In genomic region chr7:30514177-30514576, GRCh38 we compare ENCODE assay signal across 27 cellular contexts.
"Had no signal": no experiment of that assay in that cellular context is flagged by ENCODE, and none has a peak within 500 bp of the region (broad histone marks: within the 10 kb centered on the region; RNA-seq: fewer than 3 reads in every experiment).

No MANE protein-coding gene starts in this region.

- H3K27me3 ChIP-seq: ascending aorta, breast epithelium, cardiac muscle cell, esophagus squamous epithelium, gastroesophageal sphincter, heart right ventricle had no signal

- H3K9me3 ChIP-seq: ascending aorta, breast epithelium, esophagus squamous epithelium, gastroesophageal sphincter, heart right ventricle had no signal

- ATAC-seq: activated CD8-positive, alpha-beta memory T cell treated with anti-CD3 and anti-CD28 coated beads, Interleukin-2, amount 10 ng/mL, durations not matched to agents 7 days and 5 days; activated CD8-positive, alpha-beta T cell treated with anti-CD3 and anti-CD28 coated beads, Interleukin-2, amount 10 ng/mL, durations not matched to agents 7 days and 5 days; effector memory CD8-positive, alpha-beta T cell; gastroesophageal sphincter; heart right ventricle; T-helper 17 cell had no signal

- H3K4me1 ChIP-seq: ascending aorta, gastroesophageal sphincter had no signal

- H3K36me3 ChIP-seq: ascending aorta, breast epithelium, cardiac muscle cell, esophagus squamous epithelium had no signal

- H3K4me3 ChIP-seq: ascending aorta, breast epithelium, cardiac muscle cell, coronary artery, esophagus squamous epithelium, gastroesophageal sphincter, heart right ventricle had no signal

- H3K27ac ChIP-seq: ascending aorta, cardiac muscle cell, coronary artery, esophagus squamous epithelium, gastroesophageal sphincter, heart right ventricle had no signal

- DNase-seq: activated CD4-positive, alpha-beta memory T cell treated with anti-CD3 and anti-CD28 coated beads for 36 hours; activated CD4-positive, alpha-beta T cell treated with anti-CD3 and anti-CD28 coated beads for 36 hours; activated CD4-positive, alpha-beta T cell treated with anti-CD3 and anti-CD28 coated beads, Interleukin-2, amount 10 ng/mL, durations not matched to agents 24 days and 14 days; activated CD4-positive, CD25-positive, alpha-beta regulatory T cell; activated CD4-positive, CD25-positive, alpha-beta regulatory T cell treated with anti-CD3 and anti-CD28 coated beads, Interleukin-2, amount 50 U/mL, for 72 hours; activated CD8-positive, alpha-beta memory T cell treated with anti-CD3 and anti-CD28 coated beads, Interleukin-2, amount 10 ng/mL, durations not matched to agents 7 days and 5 days; activated CD8-positive, alpha-beta memory T cell treated with anti-CD3 and anti-CD28 coated beads, Interleukin-2, amount 50 U/mL, for 4 hours; activated CD8-positive, alpha-beta T cell treated with anti-CD3 and anti-CD28 coated beads, Interleukin-2, amount 10 ng/mL, durations not matched to agents 7 days and 5 days; activated gamma-delta T cell; activated naive CD4-positive, alpha-beta T cell; activated naive CD4-positive, alpha-beta T cell treated with anti-CD3 and anti-CD28 coated beads, Interleukin-2, amount 10 ng/mL, durations not matched to agents 7 days and 5 days; activated naive CD8-positive, alpha-beta T cell treated with anti-CD3 and anti-CD28 coated beads, Interleukin-2, amount 10 ng/mL, durations not matched to agents 7 days and 5 days; activated T-cell treated with anti-CD3 and anti-CD28 coated beads, Interleukin-2, amount 50 U/mL, for 1 hour; activated T-cell treated with anti-CD3 and anti-CD28 coated beads, Interleukin-2, amount 50 U/mL, for 48 hours; effector CD4-positive, alpha-beta T cell; effector memory CD8-positive, alpha-beta T cell; esophagus squamous epithelium; foreskin melanocyte; heart right ventricle; T-helper 1 cell; T-helper 17 cell; T1000 had no signal
